8 cellular contexts compared by ENCODE assay signal in genomic region chr2:200703132-200703925, GRCh38.
A peak's percentile ranks its signal among the peaks of the same experiment; 100 is the strongest.
DNase-seq lines count a peak whose midpoint lies in the region; ATAC-seq and TF ChIP-seq lines count a peak whose summit lies in the region.

No MANE protein-coding gene starts in this region.

- H3K79me2 ChIP-seq in OCI-LY3 (ENCODE audit: low read length), result no peaks in the 10 kb centered on the region

- DNase-seq in DMS53 treated with DMSO at 0.1 percent for 48 hours (lab: John Stamatoyannopoulos, UW; ENCODE audit: unreplicated experiment) (peak; percentile 85), brain microvascular endothelial cell (peak; percentile 67), kidney glomerular epithelial cell (lab: John Stamatoyannopoulos, UW) (peak; percentile 21), tibial artery (no peak)
- no peak for DNase-seq in NK-92 treated with Interleukin-12 subunit alpha and Interleukin-12 subunit beta, amount 100 ng/mL, for 24 hours (lab: John Stamatoyannopoulos, UW)

- no peak overlapping the region for H3K27ac ChIP-seq in OCI-LY3 (ENCODE audit: low read length)
- no peak overlapping the region for H3K27ac ChIP-seq in brain microvascular endothelial cell
- no peak overlapping the region for H3K27ac ChIP-seq in tibial artery

- TF ChIP-seq CTCF in OCI-LY3 (IDR thresholded peaks at IDR 0.05; ENCODE audit: low read depth, low read length), result peak; percentile 79
- TF ChIP-seq CTCF in brain microvascular endothelial cell (IDR thresholded peaks at IDR 0.05; ENCODE audit: low read depth, low read length, missing control alignments), result peak; percentile 45
- peak; percentile 42 to 45 for TF ChIP-seq CTCF in tibial artery (IDR thresholded peaks at IDR 0.05)

- H3K27me3 ChIP-seq in OCI-LY3 (ENCODE audit: low read depth, low read length) (peaks cover 10% of the 10 kb centered on the region; the same call in 1 of the 2 replicates), brain microvascular endothelial cell (replicated peaks) (no peaks in the 10 kb centered on the region), tibial artery (peaks cover 0 to 9% of the 10 kb centered on the region in 2 donors)

- ATAC-seq in HG03280 (IDR thresholded peaks at IDR 0.05; ENCODE audit: unreplicated experiment) (peak; percentile 43), HG02610 (IDR thresholded peaks at IDR 0.05; ENCODE audit: unreplicated experiment) (no peak)

- H2AFZ ChIP-seq in OCI-LY3 (ENCODE audit: low read depth, low read length), result peak overlapping the region; percentile 73

- intact Hi-C loops in tibial artery (cut with DNase I; ENCODE audit: low total_unique reads), result no loop called here

- H4K20me1 ChIP-seq in OCI-LY3 (ENCODE audit: insufficient read depth, low read length), result no peaks in the 10 kb centered on the region

- H3K36me3 ChIP-seq in OCI-LY3 (replicated peaks; ENCODE audit: low read depth, low read length) (no peaks in the 10 kb centered on the region), brain microvascular endothelial cell (replicated peaks) (no peaks in the 10 kb centered on the region), tibial artery (no peaks in the 10 kb centered on the region)

- peaks cover 11% of the 10 kb centered on the region for H3K4me1 ChIP-seq in OCI-LY3 (ENCODE audit: low read length)
- no peaks in the 10 kb centered on the region for H3K4me1 ChIP-seq in tibial artery

- no peaks in the 10 kb centered on the region for H3K9me3 ChIP-seq in OCI-LY3 (ENCODE audit: insufficient read depth, low read length)
- H3K9me3 ChIP-seq in tibial artery, result no peaks in the 10 kb centered on the region

- in situ Hi-C loops in brain microvascular endothelial cell (cut with HindIII; ENCODE audit: low pct_ligation_motif_present, low sequenced_read_pairs), result no loop called here

- no peak overlapping the region for H3K9ac ChIP-seq in OCI-LY3 (ENCODE audit: low read length)

- peak overlapping the region; percentile 36 for H3K4me2 ChIP-seq in OCI-LY3 (ENCODE audit: low read length)

- H3K4me3 ChIP-seq in OCI-LY3 (ENCODE audit: low read length) (peak overlapping the region; percentile 12; the same call in 1 of the 2 replicates), brain microvascular endothelial cell (ENCODE audit: low read depth, low read length) (no peak overlapping the region), tibial artery (no peak overlapping the region)

Comparison
In these comparisons a context has a peak if more than half of its experiments do, and no peak if none do; other contexts are left out.
1. DNase-seq: peak in DMS53 treated with DMSO at 0.1 percent for 48 hours (single experiment), brain microvascular endothelial cell (single experiment) and kidney glomerular epithelial cell (single experiment); none in tibial artery (0 of 2) and NK-92 treated with Interleukin-12 subunit alpha and Interleukin-12 subunit beta, amount 100 ng/mL, for 24 hours (single experiment).
2. Peak in every context shown above with its lines, with median percentiles within 50 percentile points of each other: CTCF ChIP-seq.